Comparison of ENCODE assay signal across 26 cellular contexts in the genomic region with DNA sequence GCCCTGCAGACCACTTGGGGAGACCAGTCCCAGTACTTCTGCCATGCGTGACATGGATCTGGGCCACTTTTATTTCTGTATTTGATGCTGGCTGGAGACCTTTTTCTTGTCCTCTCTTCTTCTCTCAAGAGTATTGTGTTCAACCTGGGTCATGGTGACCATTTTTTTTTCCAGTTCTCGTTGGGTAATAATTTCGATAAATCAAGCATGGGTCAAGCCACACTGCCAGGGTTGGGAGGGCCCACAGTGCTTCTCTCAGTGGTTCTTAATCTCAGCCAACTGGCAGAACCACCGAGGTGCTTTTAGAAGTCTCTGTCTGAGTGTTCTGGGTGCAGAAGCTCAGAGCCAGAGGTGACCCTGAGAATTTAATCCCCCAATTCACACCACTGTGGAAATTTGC.
"Had no signal": no experiment of that assay in that cellular context is flagged by ENCODE, and none has a peak within 500 bp of the region (broad histone marks: within the 10 kb centered on the region; RNA-seq: fewer than 3 reads in every experiment).

No MANE protein-coding gene starts in this region.

- H3K79me2 ChIP-seq: parathyroid adenoma had no signal

- H3K9ac ChIP-seq: neural progenitor cell, parathyroid adenoma had no signal

- H3K36me3 ChIP-seq: neural progenitor cell, ovary, right lobe of liver, sigmoid colon, suprapubic skin, tibial artery, transverse colon, upper lobe of left lung, vagina had no signal

- H3K4me2 ChIP-seq: neural progenitor cell had no signal

- H3K4me3 ChIP-seq: neural progenitor cell, ovary, psoas muscle, right lobe of liver, sigmoid colon, suprapubic skin, testis, tibial artery, transverse colon, upper lobe of left lung, vagina had no signal

- H3K27me3 ChIP-seq: neural progenitor cell, ovary, right lobe of liver, sigmoid colon, suprapubic skin, testis, tibial artery, transverse colon, upper lobe of left lung, vagina had no signal

- DNase-seq: naive thymus-derived CD4-positive, alpha-beta T cell; natural killer cell; occipital lobe; ovary; psoas muscle; right cardiac atrium; right lobe of liver; sigmoid colon; small intestine; stimulated activated CD4-positive, alpha-beta T cell treated with anti-CD3 and anti-CD28 coated beads, Interleukin-15, amount 100 ng/mL, for 24 hours; stimulated activated CD4-positive, alpha-beta T cell treated with anti-CD3 and anti-CD28 coated beads, Interleukin-2, amount 100 ng/mL, for 24 hours; stimulated activated CD4-positive, alpha-beta T cell treated with anti-CD3 and anti-CD28 coated beads, Interleukin-2, amount 100 ng/mL, for 48 hours; stimulated activated CD4-positive, alpha-beta T cell treated with anti-CD3 and anti-CD28 coated beads, Interleukin-4, amount 100 ng/mL, for 4 hours; stimulated activated CD8-positive, alpha-beta memory T cell treated with anti-CD3 and anti-CD28 coated beads, Interleukin-4, amount 100 ng/mL, for 48 hours; stimulated activated naive CD4-positive, alpha-beta T cell; stimulated activated naive CD8-positive, alpha-beta T cell treated with anti-CD3 and anti-CD28 coated beads, Interleukin-15, amount 100 ng/mL, for 72 hours; stimulated activated naive CD8-positive, alpha-beta T cell treated with anti-CD3 and anti-CD28 coated beads, Interleukin-15, Interleukin-2, amounts not matched to agents 100 U/mL and 50 U/mL, for 24 hours; substantia nigra; testis; tibial artery; transverse colon; upper lobe of left lung had no signal

- H2AFZ ChIP-seq: neural progenitor cell, parathyroid adenoma had no signal

- H3K4me1 ChIP-seq: neural progenitor cell, parathyroid adenoma, psoas muscle, right lobe of liver, sigmoid colon, suprapubic skin, testis, tibial artery, transverse colon, upper lobe of left lung, vagina had no signal

- H3K27ac ChIP-seq: neural progenitor cell, ovary, parathyroid adenoma, psoas muscle, right lobe of liver, sigmoid colon, suprapubic skin, testis, tibial artery, transverse colon, upper lobe of left lung, vagina had no signal

- H3K9me3 ChIP-seq: ovary, psoas muscle, right lobe of liver, sigmoid colon, suprapubic skin, testis, tibial artery, transverse colon, upper lobe of left lung, vagina had no signal
